In the genomic region with DNA sequence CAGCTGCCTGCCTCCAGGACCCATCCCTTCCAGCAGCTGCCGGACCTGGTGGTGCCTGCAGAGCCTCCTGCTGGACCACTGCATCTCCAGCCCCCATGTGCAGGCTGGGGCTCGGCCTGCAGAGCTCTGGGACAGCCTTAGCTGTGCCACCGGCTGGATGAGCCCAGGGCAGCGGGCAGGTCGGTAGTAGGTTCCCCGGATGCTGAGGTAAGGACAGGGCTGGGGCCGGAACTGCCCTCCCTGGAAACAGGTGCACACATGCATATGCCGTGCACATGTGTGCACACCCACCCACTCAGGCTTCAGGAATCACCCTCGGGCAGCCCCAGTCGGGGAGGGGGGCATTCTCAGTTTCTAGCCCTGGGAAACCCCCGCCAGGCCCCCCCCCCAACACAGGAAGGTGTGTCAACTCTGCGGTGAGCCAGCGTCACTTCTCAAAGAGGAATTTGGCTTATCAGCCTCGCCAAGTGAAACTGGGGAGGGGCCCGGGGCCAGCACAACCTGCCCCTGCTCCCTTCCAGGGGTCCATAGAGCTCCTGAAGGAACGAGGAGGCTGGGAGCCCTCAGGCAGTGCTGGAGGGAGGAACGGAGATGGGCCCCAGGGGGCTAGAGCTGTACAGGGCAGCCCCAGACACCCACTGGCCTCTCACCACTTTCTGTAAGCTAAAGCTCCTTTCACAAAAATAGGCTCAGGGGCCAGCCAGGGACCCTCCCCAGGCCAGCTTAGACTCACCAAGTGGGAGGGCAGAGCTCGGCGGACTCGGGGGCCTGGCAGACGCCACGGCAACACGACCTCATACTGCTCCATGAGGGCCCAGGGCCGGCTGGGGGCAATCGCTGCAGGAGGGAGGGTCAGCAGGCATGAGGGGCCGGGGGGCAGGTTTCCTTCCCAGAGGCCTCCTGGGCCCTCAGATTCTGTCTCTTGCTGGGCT, we compare ENCODE assay signal across 8 cellular contexts. TPM values are rescaled to one million over a fixed set of nuclear protein-coding genes. Genes with fewer than 3 reads are reported as not detected.
DNase-seq lines count a peak whose midpoint lies in the region; ATAC-seq and TF ChIP-seq lines count a peak whose summit lies in the region.

No MANE protein-coding gene starts in this region.

- peaks cover 28% of the 10 kb centered on the region for H3K36me3 ChIP-seq in lower lobe of right lung

- peak; percentile 52 for ATAC-seq in GM21723 (IDR thresholded peaks at IDR 0.05; ENCODE audit: unreplicated experiment)
- ATAC-seq in lower lobe of right lung = peak; percentile 9 to 30

- TF ChIP-seq CTCF in GM12864 (IDR thresholded peaks at IDR 0.05; ENCODE audit: low read depth, low read length, missing control alignments) (no peak), lower lobe of right lung (IDR thresholded peaks at IDR 0.05) (no peak), type B pancreatic cell (conservative IDR thresholded peaks at IDR 0.05) (no peak)

- intact Hi-C loops in lower lobe of right lung (cut with DNase I) = no loop called here

- peak overlapping the region; percentile 92 for H3K4me3 ChIP-seq in GM12864 (ENCODE audit: low read depth, low read length)
- peak overlapping the region; percentile 50 for H3K4me3 ChIP-seq in lower lobe of right lung

- peaks cover 18% of the 10 kb centered on the region for H3K27me3 ChIP-seq in lower lobe of right lung (ENCODE audit: low read depth)

- H3K4me1 Mint-ChIP-seq in type B pancreatic cell (ENCODE audit: unreplicated experiment) = peaks cover 8% of the 10 kb centered on the region

- H3K4me1 ChIP-seq in lower lobe of right lung = peaks cover 46% of the 10 kb centered on the region

- H3K9me3 Mint-ChIP-seq in type B pancreatic cell = no peaks in the 10 kb centered on the region

- no peak overlapping the region for H3K4me3 Mint-ChIP-seq in type B pancreatic cell

- peaks cover 3% of the 10 kb centered on the region for H3K27me3 Mint-ChIP-seq in type B pancreatic cell

- H3K36me3 Mint-ChIP-seq in type B pancreatic cell = no peaks in the 10 kb centered on the region

- no peaks in the 10 kb centered on the region for H3K9me3 ChIP-seq in lower lobe of right lung

- H3K27ac ChIP-seq in lower lobe of right lung = peak overlapping the region; percentile 81

- H3K27ac Mint-ChIP-seq in type B pancreatic cell = peak overlapping the region; percentile 81

- DNase-seq in GM12864 (ENCODE audit: low read depth) (peak; percentile 64), MV-4-11 (lab: John Stamatoyannopoulos, UW) (peak; percentile 69), lower lobe of right lung (peak; percentile 67), type B pancreatic cell (ENCODE audit: extremely low spot score, unreplicated experiment) (no peak), NCI-H1694 (lab: John Stamatoyannopoulos, UW) (no peak), dermis blood vessel endothelial cell (no peak)
- peak; percentile 87 for DNase-seq in activated CD8-positive, alpha-beta memory T cell treated with anti-CD3 and anti-CD28 coated beads, Interleukin-2, amount 50 U/mL, for 48 hours

RNA-seq across cellular contexts. Expression of a gene that starts 1.7 kb away (rescaled TPM):
- 18.7 TPM for total RNA-seq in lower lobe of right lung
- 6.2 and 7.1 TPM in 2 replicates for total RNA-seq in type B pancreatic cell (ENCODE audit: low replicate concordance)
- 0.14 and 0.68 TPM in 2 replicates for total RNA-seq in dermis blood vessel endothelial cell

RNA-seq across cellular contexts. Expression of a gene that starts 33.7 kb away (rescaled TPM):
- total RNA-seq in lower lobe of right lung (54.5 TPM), type B pancreatic cell (ENCODE audit: low replicate concordance) (57.9 and 58.6 TPM in 2 replicates), dermis blood vessel endothelial cell (33.5 and 47.7 TPM in 2 replicates)

RNA-seq across cellular contexts. Expression of a gene that starts 33.7 kb away (rescaled TPM):
- total RNA-seq in lower lobe of right lung = 44.8 TPM
- 39.7 and 51.9 TPM in 2 replicates for total RNA-seq in type B pancreatic cell (ENCODE audit: low replicate concordance)
- total RNA-seq in dermis blood vessel endothelial cell = 23.2 and 24.7 TPM in 2 replicates

RNA-seq across cellular contexts. Expression of a gene that starts 37.4 kb away (rescaled TPM):
- total RNA-seq in lower lobe of right lung (4.5 TPM), type B pancreatic cell (ENCODE audit: low replicate concordance) (not detected in 2 replicates), dermis blood vessel endothelial cell (not detected in 2 replicates)

RNA-seq across cellular contexts. Expression of a gene that starts 45.0 kb away (rescaled TPM):
- total RNA-seq in lower lobe of right lung (not detected), type B pancreatic cell (ENCODE audit: low replicate concordance) (not detected in 2 replicates), dermis blood vessel endothelial cell (not detected in 2 replicates)

Comparison
In these comparisons a context has a peak if more than half of its experiments do, and no peak if none do; other contexts are left out.
1. DNase-seq: peak in GM12864 (single experiment), MV-4-11 (single experiment), activated CD8-positive, alpha-beta memory T cell treated with anti-CD3 and anti-CD28 coated beads, Interleukin-2, amount 50 U/mL, for 48 hours (single experiment) and lower lobe of right lung (single experiment); none in type B pancreatic cell (single experiment), NCI-H1694 (single experiment) and dermis blood vessel endothelial cell (single experiment).